In the genomic region with DNA sequence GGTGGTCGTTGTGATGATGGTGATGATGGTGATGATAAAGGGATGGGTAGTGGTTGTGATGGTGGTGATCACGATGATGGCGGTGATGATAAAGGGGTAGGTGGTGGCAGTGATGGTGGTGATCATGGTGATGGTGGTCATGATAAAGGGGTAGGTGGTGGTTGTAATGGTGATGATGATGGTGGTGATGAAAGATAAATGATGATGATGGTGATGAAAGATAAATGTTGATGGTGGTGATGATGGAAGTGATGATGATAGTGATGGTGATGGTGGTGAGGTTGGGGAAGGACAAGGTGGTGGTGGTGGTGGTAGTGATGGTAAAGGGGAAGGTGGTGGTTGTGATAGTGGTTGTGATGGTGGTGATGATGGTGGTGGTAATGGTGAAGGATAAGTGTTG, we compare ENCODE assay signal across 2 cellular contexts.
TF ChIP-seq lines count a peak whose summit lies in the region.

No MANE protein-coding gene starts in this region.

TF ChIP-seq in IMR-90, 13 proteins besides CTCF, POLR2A, EP300 and RAD21:
- TF ChIP-seq SMC3 (IDR thresholded peaks at IDR 0.05; ENCODE audit: low read depth, low read length) (no peak), USF2 (IDR thresholded peaks at IDR 0.05; ENCODE audit: low read depth, low read length) (no peak), RCOR1 (IDR thresholded peaks at IDR 0.05; ENCODE audit: insufficient replicate concordance, low read length) (no peak), CEBPB (IDR thresholded peaks at IDR 0.05; ENCODE audit: low read depth, low read length) (no peak)
- TF ChIP-seq, protein P1, sequence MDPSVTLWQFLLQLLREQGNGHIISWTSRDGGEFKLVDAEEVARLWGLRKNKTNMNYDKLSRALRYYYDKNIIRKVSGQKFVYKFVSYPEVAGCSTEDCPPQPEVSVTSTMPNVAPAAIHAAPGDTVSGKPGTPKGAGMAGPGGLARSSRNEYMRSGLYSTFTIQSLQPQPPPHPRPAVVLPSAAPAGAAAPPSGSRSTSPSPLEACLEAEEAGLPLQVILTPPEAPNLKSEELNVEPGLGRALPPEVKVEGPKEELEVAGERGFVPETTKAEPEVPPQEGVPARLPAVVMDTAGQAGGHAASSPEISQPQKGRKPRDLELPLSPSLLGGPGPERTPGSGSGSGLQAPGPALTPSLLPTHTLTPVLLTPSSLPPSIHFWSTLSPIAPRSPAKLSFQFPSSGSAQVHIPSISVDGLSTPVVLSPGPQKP (IDR thresholded peaks at IDR 0.05; ENCODE audit: borderline replicate concordance, low read depth, low read length), result no peak

TF ChIP-seq in H1, 55 proteins besides CTCF, POLR2A, EP300 and RAD21:
- no peak for TF ChIP-seq GTF2F1 (IDR thresholded peaks at IDR 0.05; ENCODE audit: borderline replicate concordance, low read depth, low read length)
- TF ChIP-seq RXRA (IDR thresholded peaks at IDR 0.05; ENCODE audit: insufficient read depth, low read depth, low read length), result no peak
- TF ChIP-seq PHF8 (conservative IDR thresholded peaks at IDR 0.05; ENCODE audit: low read depth, low read length), result no peak
- TF ChIP-seq JUN (IDR thresholded peaks at IDR 0.05; ENCODE audit: low read depth, low read length), result no peak
- TF ChIP-seq POLR2AphosphoS5 (IDR thresholded peaks at IDR 0.05; ENCODE audit: low read depth, low read length), result no peak
- no peak for TF ChIP-seq HDAC2 (IDR thresholded peaks at IDR 0.05; ENCODE audit: borderline replicate concordance in 1 of 2, low read depth in 2 of 2, low read length in 2 of 2)
- TF ChIP-seq CBX8 (IDR thresholded peaks at IDR 0.05; ENCODE audit: borderline replicate concordance, low read depth, low read length), result no peak
- no peak for TF ChIP-seq TBP (IDR thresholded peaks at IDR 0.05; ENCODE audit: low read depth, low read length)
- no peak for TF ChIP-seq NANOG (IDR thresholded peaks at IDR 0.05; ENCODE audit: insufficient read depth, low read depth, low read length, poor library complexity, severe bottlenecking)
- no peak for TF ChIP-seq SP4 (IDR thresholded peaks at IDR 0.05; ENCODE audit: low read length)
- no peak for TF ChIP-seq RNF2 (IDR thresholded peaks at IDR 0.05; ENCODE audit: borderline replicate concordance, low read depth, low read length, missing control alignments, poor library complexity, severe bottlenecking)
- no peak for TF ChIP-seq CREB1 (IDR thresholded peaks at IDR 0.05)
- TF ChIP-seq KDM1A (IDR thresholded peaks at IDR 0.05; ENCODE audit: borderline replicate concordance, low read length), result no peak
